9 cellular contexts compared by ENCODE assay signal in genomic region chr19:18503971-18504885, GRCh38. TPM values are rescaled to one million over a fixed set of nuclear protein-coding genes. Genes with fewer than 3 reads are reported as not detected.
DNase-seq lines count a peak whose midpoint lies in the region; ATAC-seq and TF ChIP-seq lines count a peak whose summit lies in the region.
"Had no signal": no experiment of that assay in that cellular context is flagged by ENCODE, and none has a peak within 500 bp of the region (broad histone marks: within the 10 kb centered on the region; RNA-seq: fewer than 3 reads in every experiment).

No MANE protein-coding gene starts in this region.

- H3K9me3 ChIP-seq in T-helper 17 cell (ENCODE audit: control insufficient read depth, low read length, poor library complexity, severe bottlenecking) (no peaks in the 10 kb centered on the region), tibial nerve (no peaks in the 10 kb centered on the region)

- no peak for DNase-seq in activated CD8-positive, alpha-beta memory T cell treated with anti-CD3 and anti-CD28 coated beads, Interleukin-2, amount 10 ng/mL, durations not matched to agents 7 days and 5 days
- DNase-seq in activated CD8-positive, alpha-beta memory T cell treated with anti-CD3 and anti-CD28 coated beads, Interleukin-2, amount 50 U/mL, for 4 hours: no peak
- DNase-seq in T-helper 17 cell: no peak
- no peak for DNase-seq in tibial nerve (ENCODE audit: low spot score in 2 of 2)
- no peak for DNase-seq in NCI-H2029 treated with DMSO at 0.1 percent for 48 hours (lab: John Stamatoyannopoulos, UW)
- no peak for DNase-seq in HCEC 1CT
- DNase-seq: NCI-H1436 treated with DMSO at 0.1 percent for 48 hours had no signal

- H3K4me3 Mint-ChIP-seq in activated CD8-positive, alpha-beta memory T cell treated with anti-CD3 and anti-CD28 coated beads, Interleukin-2, amount 10 ng/mL, durations not matched to agents 7 days and 5 days: no peak overlapping the region
- H3K4me3 Mint-ChIP-seq in T-helper 17 cell: peak overlapping the region; percentile 84

- no peak for TF ChIP-seq POLR2A in tibial nerve (IDR thresholded peaks at IDR 0.05)

- peaks cover 0 to 99% (median 90%) of the 10 kb centered on the region in 4 donors for H3K4me1 ChIP-seq in tibial nerve

- no peak for ATAC-seq in activated CD8-positive, alpha-beta memory T cell treated with anti-CD3 and anti-CD28 coated beads, Interleukin-2, amount 10 ng/mL, durations not matched to agents 7 days and 5 days
- no peak for ATAC-seq in T-helper 17 cell
- no peak for ATAC-seq in GM19035 (IDR thresholded peaks at IDR 0.05; ENCODE audit: unreplicated experiment)

- CTCF ChIA-PET in activated CD8-positive, alpha-beta memory T cell treated with anti-CD3 and anti-CD28 coated beads, Interleukin-2, amount 10 ng/mL, durations not matched to agents 7 days and 5 days (lab: Charles Lee): interaction anchor here (0.8 to 12.5 kb wide), 6 partner anchors 8 to 89 kb away, joined by 3 to 145 read pairs (median 8); partner anchors contain the start of genes ELL and UBA52

- no peaks in the 10 kb centered on the region for H3K36me3 ChIP-seq in tibial nerve

- peaks cover 91% of the 10 kb centered on the region for H3K4me1 Mint-ChIP-seq in activated CD8-positive, alpha-beta memory T cell treated with anti-CD3 and anti-CD28 coated beads, Interleukin-2, amount 10 ng/mL, durations not matched to agents 7 days and 5 days
- peaks cover 74% of the 10 kb centered on the region for H3K4me1 Mint-ChIP-seq in T-helper 17 cell

- no peak overlapping the region for H3K4me3 ChIP-seq in tibial nerve

- TF ChIP-seq EP300 in tibial nerve (IDR thresholded peaks at IDR 0.05): peak; percentile 45 to 73

- H3K27me3 ChIP-seq in layer of hippocampus (ENCODE audit: control insufficient read depth, insufficient read depth, low read length) (no peaks in the 10 kb centered on the region), tibial nerve (no peaks in the 10 kb centered on the region)

- peak overlapping the region; percentile 5 for H3K27ac Mint-ChIP-seq in activated CD8-positive, alpha-beta memory T cell treated with anti-CD3 and anti-CD28 coated beads, Interleukin-2, amount 10 ng/mL, durations not matched to agents 7 days and 5 days
- H3K27ac Mint-ChIP-seq in T-helper 17 cell: peak overlapping the region; percentile 97

- H3K36me3 Mint-ChIP-seq in activated CD8-positive, alpha-beta memory T cell treated with anti-CD3 and anti-CD28 coated beads, Interleukin-2, amount 10 ng/mL, durations not matched to agents 7 days and 5 days: peaks cover 1% of the 10 kb centered on the region
- no peaks in the 10 kb centered on the region for H3K36me3 Mint-ChIP-seq in T-helper 17 cell (ENCODE audit: low read depth)

- WGBS in tibial nerve, 2 donors: 64 to 66% methylated on average over 17 to 18 of the region's 20 CpGs

- no peak for TF ChIP-seq CTCF in tibial nerve (IDR thresholded peaks at IDR 0.05)

- peak overlapping the region; percentile 35 for H3K27ac ChIP-seq in layer of hippocampus (ENCODE audit: low read depth, low read length)
- peak overlapping the region in 3 of 4 donors; percentile 58 to 78 (median 67) for H3K27ac ChIP-seq in tibial nerve

- H3K27me3 Mint-ChIP-seq in activated CD8-positive, alpha-beta memory T cell treated with anti-CD3 and anti-CD28 coated beads, Interleukin-2, amount 10 ng/mL, durations not matched to agents 7 days and 5 days: no peaks in the 10 kb centered on the region
- no peaks in the 10 kb centered on the region for H3K27me3 Mint-ChIP-seq in T-helper 17 cell

- H3K9me3 Mint-ChIP-seq in activated CD8-positive, alpha-beta memory T cell treated with anti-CD3 and anti-CD28 coated beads, Interleukin-2, amount 10 ng/mL, durations not matched to agents 7 days and 5 days (ENCODE audit: low read depth): no peaks in the 10 kb centered on the region

RNA-seq across cellular contexts. Expression of gene ELL, which starts 17.6 kb away (rescaled TPM):
- total RNA-seq in activated CD8-positive, alpha-beta memory T cell treated with anti-CD3 and anti-CD28 coated beads, Interleukin-2, amount 10 ng/mL, durations not matched to agents 7 days and 5 days: 10 to 100 TPM; 22.9 to 33.7 TPM
- 10 to 100 TPM; 51.0 to 62.8 TPM for total RNA-seq in T-helper 17 cell
- 10 to 100 TPM; 13.8 to 45.9 (median 26.0) TPM for total RNA-seq in tibial nerve

RNA-seq across cellular contexts. Expression of gene FKBP8, which starts 39.1 kb away (rescaled TPM):
- 100 to 1,000 TPM; 220 to 286 TPM for total RNA-seq in activated CD8-positive, alpha-beta memory T cell treated with anti-CD3 and anti-CD28 coated beads, Interleukin-2, amount 10 ng/mL, durations not matched to agents 7 days and 5 days
- total RNA-seq in T-helper 17 cell: 100 to 1,000 TPM; 149 to 186 TPM
- total RNA-seq in tibial nerve: 100 to 1,000 TPM; 391 to 451 (median 434) TPM

RNA-seq across cellular contexts. Expression of gene KXD1, which starts 53.4 kb away (rescaled TPM):
- total RNA-seq in activated CD8-positive, alpha-beta memory T cell treated with anti-CD3 and anti-CD28 coated beads, Interleukin-2, amount 10 ng/mL, durations not matched to agents 7 days and 5 days: 100 to 1,000 TPM; 106 to 113 TPM
- total RNA-seq in T-helper 17 cell: 10 to 100 TPM; 69.6 to 78.5 TPM
- 100 to 1,000 TPM; 122 to 298 (median 167) TPM for total RNA-seq in tibial nerve
